In the genomic region with DNA sequence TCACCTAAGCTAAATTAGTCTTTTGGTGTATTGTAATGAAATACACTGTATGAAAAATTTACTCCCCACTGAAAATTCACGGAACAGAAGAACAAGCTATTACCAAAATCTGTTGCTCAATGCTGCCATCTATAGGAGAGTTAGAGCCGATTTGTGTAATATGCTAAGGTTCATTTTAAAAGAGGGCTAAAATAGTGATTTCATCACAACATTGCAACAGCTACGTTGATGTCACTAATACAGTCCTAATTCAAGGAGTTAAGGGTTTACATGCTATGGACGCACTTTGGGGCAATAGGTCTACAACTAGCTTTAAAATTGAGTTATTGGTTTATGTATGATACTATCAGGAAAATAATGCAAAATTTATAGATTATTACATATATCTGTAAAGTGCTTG, we compare ENCODE assay signal across 8 cellular contexts. TPM values are rescaled to one million over a fixed set of nuclear protein-coding genes. Genes with fewer than 3 reads are reported as not detected.
DNase-seq lines count a peak whose midpoint lies in the region; ATAC-seq, FAIRE-seq and TF ChIP-seq lines count a peak whose summit lies in the region.

No MANE protein-coding gene starts in this region.

- no peaks in the 10 kb centered on the region for H3K9me3 ChIP-seq in stomach

- H3K27ac ChIP-seq in VCaP (no peak overlapping the region), stomach (peak overlapping the region in 2 of 5 donors; percentile 95 to 96)

- DNase-seq in AG08395 (ENCODE audit: low spot score) (peak; percentile 75), GM12891 (ENCODE audit: insufficient read length, low spot score) (no peak), NCI-H2107 treated with DMSO at 0.1 percent for 48 hours (lab: John Stamatoyannopoulos, UW; ENCODE audit: unreplicated experiment) (peak; percentile 55), globus pallidus (ENCODE audit: low spot score) (peak; percentile 73), stomach (no peak)

- intact Hi-C loops in stomach (cut with DNase I; ENCODE audit: low total_unique reads), result loop anchor here (5.0 to 10.0 kb wide), 3 partner anchors 770 to 1128 kb away; no protein-coding TSS in a partner anchor

- peak; percentile 76 for TF ChIP-seq CTCF in VCaP (conservative IDR thresholded peaks at IDR 0.05)
- TF ChIP-seq CTCF in stomach (IDR thresholded peaks at IDR 0.05), result peak in 5 of 7 experiments; percentile 29 to 75 (median 61)

- H3K36me3 ChIP-seq in stomach, result peaks cover 0 to under 1% (median 0%) of the 10 kb centered on the region in 4 donors

- peak; percentile 92 for FAIRE-seq in GM12891 (lab: Jason Lieb, UNC)

- TF ChIP-seq POLR2A in GM12891 (IDR thresholded peaks at IDR 0.05; ENCODE audit: low read depth, low read length) (no peak), stomach (IDR thresholded peaks at IDR 0.05) (no peak)

- peaks cover 0 to 53% (median 0%) of the 10 kb centered on the region in 3 donors for H3K27me3 ChIP-seq in stomach

- WGBS in stomach, 5 donors, result 0 to 2% (median 1%) methylated on average over 4 of the region's 4 CpGs

- TF ChIP-seq EP300 in stomach (IDR thresholded peaks at IDR 0.05), result no peak

- no peak overlapping the region for H3K4me3 ChIP-seq in stomach

- ATAC-seq in HG02623 (IDR thresholded peaks at IDR 0.05; ENCODE audit: unreplicated experiment) (no peak), HG03045 (IDR thresholded peaks at IDR 0.05; ENCODE audit: unreplicated experiment) (no peak)

- peaks cover 28 to 44% (median 37%) of the 10 kb centered on the region in 4 donors for H3K4me1 ChIP-seq in stomach

TF ChIP-seq in GM12891, 5 proteins besides CTCF, POLR2A, EP300 and RAD21:
- TF ChIP-seq POLR2AphosphoS5 (IDR thresholded peaks at IDR 0.05; ENCODE audit: low read depth, low read length) (no peak), POU2F2 (IDR thresholded peaks at IDR 0.05; ENCODE audit: low read depth, low read length) (no peak), SPI1 (IDR thresholded peaks at IDR 0.05; ENCODE audit: low read depth, low read length) (no peak), PAX5 (IDR thresholded peaks at IDR 0.05; ENCODE audit: insufficient read depth, low read length, severe bottlenecking) (no peak), TAF1 (IDR thresholded peaks at IDR 0.05; ENCODE audit: low read depth, low read length) (no peak)

RNA-seq across cellular contexts. Expression of a gene that starts 3.0 kb away (rescaled TPM):
- 0.05 TPM for polyA plus RNA-seq in GM12891 (2012; ENCODE audit: low read depth, missing spikeins)
- 10 to 100 TPM in 4 of 5 donors, 1 to 10 TPM in 1; 8.4 to 26.8 (median 15.6) TPM for total RNA-seq in stomach
- polyA plus RNA-seq in stomach, result 10 to 100 TPM in 1 of 3 donors, 1 to 10 TPM in 2; 2.1 to 11.0 (median 5.0) TPM

RNA-seq across cellular contexts. Expression of a gene that starts 33.3 kb away (rescaled TPM):
- 10.2 TPM for polyA plus RNA-seq in GM12891 (2012; ENCODE audit: low read depth, missing spikeins)
- total RNA-seq in stomach, result 10 to 100 TPM in 3 of 5 donors, 1 to 10 TPM in 2; 5.4 to 31.6 (median 11.7) TPM
- polyA plus RNA-seq in stomach, result 1 to 10 TPM; 1.8 to 5.9 (median 4.5) TPM

Comparison
In these comparisons a context has a peak if more than half of its experiments do, and no peak if none do; other contexts are left out.
1. DNase-seq: peak in AG08395 (single experiment), NCI-H2107 treated with DMSO at 0.1 percent for 48 hours (single experiment) and globus pallidus (single experiment); none in GM12891 (single experiment) and stomach (single experiment).